Comparison of ENCODE assay signal across 1 cellular context in the genomic region with DNA sequence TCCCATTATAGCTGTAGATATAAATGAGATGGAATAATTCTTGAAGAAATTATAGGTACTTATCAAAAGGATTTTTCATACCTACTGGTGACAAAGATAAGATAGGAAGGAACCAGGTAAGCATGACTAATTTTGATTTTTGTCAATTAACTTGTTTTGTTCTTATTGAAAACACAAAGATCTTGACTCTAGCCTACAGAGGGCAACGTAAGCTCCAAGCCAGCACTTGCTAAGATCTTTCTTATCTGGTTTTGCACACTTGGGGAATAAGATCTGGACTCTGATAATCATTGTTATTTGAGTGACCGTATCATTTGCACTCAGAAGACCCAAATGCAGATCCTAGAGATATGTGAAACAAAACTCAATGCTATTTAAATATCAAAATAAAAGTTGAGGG.
TF ChIP-seq lines count a peak whose summit lies in the region.

No MANE protein-coding gene starts in this region.

TF ChIP-seq in endothelial cell of umbilical vein, 7 proteins besides CTCF, POLR2A, EP300 and RAD21:
- TF ChIP-seq EZH2 (IDR thresholded peaks at IDR 0.05; ENCODE audit: borderline replicate concordance, low read depth, low read length, severe bottlenecking) (no peak), GATA2 (IDR thresholded peaks at IDR 0.05; ENCODE audit: insufficient read depth, insufficient read length, low read depth, low read length) (no peak), POLR2AphosphoS5 (IDR thresholded peaks at IDR 0.05; ENCODE audit: insufficient read depth, low read depth, low read length) (no peak), JUN (IDR thresholded peaks at IDR 0.05; ENCODE audit: borderline replicate concordance, insufficient read depth, insufficient read length, low read depth) (no peak)
